8 cellular contexts compared by ENCODE assay signal in the genomic region with DNA sequence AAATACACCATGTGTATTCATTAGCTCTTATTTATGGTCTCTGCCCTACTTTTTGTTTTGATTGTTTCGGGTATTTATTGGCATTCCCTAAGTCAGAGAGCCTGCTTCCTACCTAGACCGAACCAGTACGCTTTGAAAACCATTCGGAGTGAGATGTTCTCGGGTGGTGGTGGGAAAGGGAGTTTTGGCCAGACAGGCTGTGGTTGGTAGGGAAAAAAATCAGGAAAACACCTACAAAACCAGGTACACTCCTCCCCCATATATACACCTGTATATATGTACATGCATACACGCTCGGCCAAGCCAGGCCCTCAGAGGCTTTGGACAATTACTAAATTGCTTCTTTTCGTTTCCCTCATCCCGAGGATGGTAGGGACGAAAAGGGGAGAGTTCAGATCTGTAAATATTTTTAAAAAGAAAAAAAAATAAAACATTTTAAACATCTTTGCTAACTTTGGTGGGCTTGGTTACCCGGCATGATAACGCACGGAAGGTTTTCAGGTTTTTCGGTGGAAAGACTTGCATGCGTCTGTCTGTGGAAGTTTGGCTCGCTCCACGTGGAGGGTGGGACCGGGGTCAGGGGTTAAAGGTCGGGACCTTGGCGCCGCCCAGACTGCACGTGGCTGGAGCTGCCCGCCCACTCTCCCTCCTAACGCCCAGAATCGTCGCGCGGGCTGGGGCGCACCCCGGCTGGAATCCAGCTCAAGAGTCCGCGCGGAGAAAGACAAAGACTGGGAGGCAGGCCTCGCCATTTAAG. TPM values are rescaled to one million over a fixed set of nuclear protein-coding genes. Genes with fewer than 3 reads are reported as not detected.
DNase-seq lines count a peak whose midpoint lies in the region; TF ChIP-seq lines count a peak whose summit lies in the region.

No MANE protein-coding gene starts in this region.

- H3K79me2 ChIP-seq in DOHH2 (ENCODE audit: control insufficient read depth, low read length) (peaks cover 12% of the 10 kb centered on the region), parathyroid adenoma (no peaks in the 10 kb centered on the region)

- peaks cover 40% of the 10 kb centered on the region for H3K27me3 ChIP-seq in DOHH2 (ENCODE audit: control insufficient read depth, low read length)
- peaks cover 18% of the 10 kb centered on the region for H3K27me3 ChIP-seq in parathyroid adenoma (ENCODE audit: control insufficient read depth, insufficient read depth, low read length)

- H3K36me3 ChIP-seq in DOHH2 (ENCODE audit: control insufficient read depth, low read length), result peaks cover 17% of the 10 kb centered on the region
- no peaks in the 10 kb centered on the region for H3K36me3 ChIP-seq in parathyroid adenoma (ENCODE audit: control insufficient read depth, insufficient read depth, low read length)

- peak overlapping the region; percentile 34 for H3K4me3 ChIP-seq in DOHH2 (ENCODE audit: low read length)
- peak overlapping the region; percentile 42 for H3K4me3 ChIP-seq in epithelial cell of proximal tubule (ENCODE audit: low read depth, low read length)
- no peak overlapping the region for H3K4me3 ChIP-seq in parathyroid adenoma (ENCODE audit: low read depth, low read length)

- no peaks in the 10 kb centered on the region for H3K9me2 ChIP-seq in DOHH2 (replicated peaks; ENCODE audit: control insufficient read depth, low read length)

- H3K27ac ChIP-seq in DOHH2 (ENCODE audit: low read depth, low read length) (no peak overlapping the region), parathyroid adenoma (no peak overlapping the region)

- H3K4me1 ChIP-seq in DOHH2 (ENCODE audit: control insufficient read depth, low read length) (peaks cover 23% of the 10 kb centered on the region), parathyroid adenoma (peaks cover 4% of the 10 kb centered on the region)

- H2AFZ ChIP-seq in parathyroid adenoma, result no peak overlapping the region

- H3K9me3 ChIP-seq in DOHH2 (ENCODE audit: control insufficient read depth, insufficient read depth, low read length), result no peaks in the 10 kb centered on the region
- no peaks in the 10 kb centered on the region for H3K9me3 ChIP-seq in parathyroid adenoma (ENCODE audit: control insufficient read depth, low read length)

- H3K4me2 ChIP-seq in DOHH2 (ENCODE audit: low read length) (peak overlapping the region; percentile 43), parathyroid adenoma (ENCODE audit: low read length) (peak overlapping the region; percentile 71)

- no peak overlapping the region for H3K9ac ChIP-seq in parathyroid adenoma

- H4K20me1 ChIP-seq in DOHH2 (ENCODE audit: control insufficient read depth, insufficient read depth, low read depth, low read length), result peaks cover 7% of the 10 kb centered on the region; the same call in 1 of the 2 replicates

- DNase-seq in MV-4-11 (lab: John Stamatoyannopoulos, UW) (peak; percentile 73), epithelial cell of proximal tubule (ENCODE audit: low read depth) (no peak), DMS 273 treated with DMSO at 0.1 percent for 48 hours (lab: John Stamatoyannopoulos, UW) (no peak), kidney glomerular epithelial cell (lab: John Stamatoyannopoulos, UW) (no peak), HCEC 1CT (no peak)
- no peak for DNase-seq in effector CD4-positive, alpha-beta T cell

- H3F3A ChIP-seq in DOHH2 (ENCODE audit: control insufficient read depth, insufficient read depth), result peaks cover 4% of the 10 kb centered on the region; the same call in 1 of the 2 replicates

- TF ChIP-seq CTCF in DOHH2 (IDR thresholded peaks at IDR 0.05; ENCODE audit: low read depth, low read length, poor library complexity, severe bottlenecking) (no peak), epithelial cell of proximal tubule (conservative IDR thresholded peaks at IDR 0.05; ENCODE audit: low read depth, low read length) (no peak), parathyroid adenoma (IDR thresholded peaks at IDR 0.05) (no peak)

RNA-seq across cellular contexts. Expression of a gene that starts 2.5 kb away (rescaled TPM):
- not detected in 2 replicates for total RNA-seq in epithelial cell of proximal tubule

RNA-seq across cellular contexts. Expression of a gene that starts 3.8 kb away (rescaled TPM):
- total RNA-seq in epithelial cell of proximal tubule, result 128 and 226 TPM in 2 replicates

RNA-seq across cellular contexts. Expression of a gene that starts 14.6 kb away (rescaled TPM):
- total RNA-seq in epithelial cell of proximal tubule, result not detected in 2 replicates
